In genomic region chr14:79656496-79656895, GRCh38 we compare ENCODE assay signal across 16 cellular contexts.
DNase-seq lines count a peak whose midpoint lies in the region; ATAC-seq and TF ChIP-seq lines count a peak whose summit lies in the region.
"Had no signal": no experiment of that assay in that cellular context is flagged by ENCODE, and none has a peak within 500 bp of the region (broad histone marks: within the 10 kb centered on the region; RNA-seq: fewer than 3 reads in every experiment).

No MANE protein-coding gene starts in this region.

- no peak for TF ChIP-seq CTCF in mammary epithelial cell (conservative IDR thresholded peaks at IDR 0.05 in 1 of 2, IDR thresholded peaks at IDR 0.05 in 1 of 2; ENCODE audit: extremely low read depth in 1 of 2, insufficient read depth in 1 of 2, low read depth in 1 of 2, low read length in 2 of 2)

- H3K9ac ChIP-seq in mammary epithelial cell (ENCODE audit: insufficient read depth, low read length), result no peak overlapping the region
- H3K9ac ChIP-seq: BLaER1 had no signal

- DNase-seq in NCI-H82 treated with DMSO at 0.1 percent for 48 hours (lab: John Stamatoyannopoulos, UW; ENCODE audit: unreplicated experiment), result peak; percentile 43
- peak; percentile 0 for DNase-seq in iPS-NIHi7 (ENCODE audit: extremely low spot score)
- DNase-seq in superior temporal gyrus (ENCODE audit: extremely low spot score), result peak; percentile 3
- no peak for DNase-seq in activated naive CD4-positive, alpha-beta T cell treated with anti-CD3 and anti-CD28 coated beads, Interleukin-2, amount 50 U/mL, for 72 hours (ENCODE audit: low spot score in 2 of 2)
- DNase-seq in DMS153 treated with DMSO at 0.1 percent for 48 hours (lab: John Stamatoyannopoulos, UW; ENCODE audit: unreplicated experiment), result no peak
- no peak for DNase-seq in mammary epithelial cell
- DNase-seq: CD4-positive, CD25-positive, alpha-beta regulatory T cell; CD8-positive, alpha-beta T cell; DMS53; GF-D8; GOT3; HFFc6 had no signal

- no peak overlapping the region for H3K4me3 ChIP-seq in mammary epithelial cell (replicated peaks in 1 of 3; ENCODE audit: insufficient read depth in 1 of 3, low read depth in 2 of 3, low read length in 3 of 3)
- H3K4me3 ChIP-seq: BLaER1, HAP-1 had no signal

- H3K4me2 ChIP-seq in mammary epithelial cell (ENCODE audit: insufficient read depth, low read depth, low read length), result no peak overlapping the region
- H3K4me2 ChIP-seq: BLaER1 had no signal

- no peak overlapping the region for H3K27ac Mint-ChIP-seq in activated naive CD4-positive, alpha-beta T cell treated with anti-CD3 and anti-CD28 coated beads, Interleukin-2, amount 50 U/mL, for 72 hours
- H3K27ac Mint-ChIP-seq: B cell; CD4-positive, CD25-positive, alpha-beta regulatory T cell; CD8-positive, alpha-beta T cell; HFFc6 had no signal

- no peak overlapping the region for H2AFZ ChIP-seq in mammary epithelial cell (ENCODE audit: low read depth, low read length)

- no peak overlapping the region for H3K27ac ChIP-seq in mammary epithelial cell (ENCODE audit: insufficient read depth, low read depth, low read length)
- H3K27ac ChIP-seq: BLaER1, C4-2B had no signal

- no peaks in the 10 kb centered on the region for H3K79me2 ChIP-seq in mammary epithelial cell (ENCODE audit: insufficient read depth, low read length)

- H3K9me3 ChIP-seq in mammary epithelial cell (replicated peaks; ENCODE audit: insufficient read depth, low read length), result peaks cover 4% of the 10 kb centered on the region
- H3K9me3 ChIP-seq: HAP-1 had no signal

- H4K20me1 ChIP-seq in mammary epithelial cell (ENCODE audit: insufficient read depth, low read length), result no peaks in the 10 kb centered on the region
- H4K20me1 ChIP-seq: BLaER1 had no signal

- ATAC-seq in activated naive CD4-positive, alpha-beta T cell treated with anti-CD3 and anti-CD28 coated beads, Interleukin-2, amount 50 U/mL, for 72 hours, result no peak
- ATAC-seq: CD8-positive, alpha-beta T cell had no signal

- BruUV-seq in mammary epithelial cell (replicated peaks; lab: Mats Ljungman, UMichigan), result no TSS peak

- no peaks in the 10 kb centered on the region for H3K36me3 ChIP-seq in mammary epithelial cell (ENCODE audit: insufficient read depth, low read length)
- H3K36me3 ChIP-seq: BLaER1, HAP-1 had no signal

- in situ Hi-C loops in mammary epithelial cell (cut with MboI; ENCODE audit: low sequenced_read_pairs in 2 of 2), result no loop called here

- peaks cover 6 to 15% of the 10 kb centered on the region in 2 donors for H3K9me3 Mint-ChIP-seq in activated naive CD4-positive, alpha-beta T cell treated with anti-CD3 and anti-CD28 coated beads, Interleukin-2, amount 50 U/mL, for 72 hours

- no peaks in the 10 kb centered on the region for H3K4me1 ChIP-seq in mammary epithelial cell (ENCODE audit: insufficient read depth, low read length)
- H3K4me1 ChIP-seq: HAP-1 had no signal

- dilution Hi-C loops in mammary epithelial cell (cut with HindIII; ENCODE audit: low sequenced_read_pairs), result no loop called here

- H3K36me3 Mint-ChIP-seq in activated naive CD4-positive, alpha-beta T cell treated with anti-CD3 and anti-CD28 coated beads, Interleukin-2, amount 50 U/mL, for 72 hours, result no peaks in the 10 kb centered on the region
- H3K36me3 Mint-ChIP-seq: CD4-positive, CD25-positive, alpha-beta regulatory T cell; CD8-positive, alpha-beta T cell had no signal

- no peaks in the 10 kb centered on the region for H3K27me3 ChIP-seq in mammary epithelial cell (ENCODE audit: insufficient read depth, low read length)
- H3K27me3 ChIP-seq: BLaER1 had no signal

- intact Hi-C loops in mammary epithelial cell (cut with micrococcal nuclease), result no loop called here

- 60% methylated on average over 7 of the region's 7 CpGs for WGBS in mammary epithelial cell (ENCODE audit: low coverage, missing lambda C conversion rate)

- CTCF ChIA-PET in mammary epithelial cell (lab: Charles Lee; ENCODE audit: low non-redundant PET), result no interaction called here

Comparison
In these comparisons a context has a peak if more than half of its experiments do, and no peak if none do; other contexts are left out.
1. DNase-seq: peak in NCI-H82 treated with DMSO at 0.1 percent for 48 hours (single experiment), iPS-NIHi7 (single experiment) and superior temporal gyrus (single experiment); none in activated naive CD4-positive, alpha-beta T cell treated with anti-CD3 and anti-CD28 coated beads, Interleukin-2, amount 50 U/mL, for 72 hours (0 of 2), DMS153 treated with DMSO at 0.1 percent for 48 hours (single experiment) and mammary epithelial cell (single experiment).